8 cellular contexts compared by ENCODE assay signal in the genomic region with DNA sequence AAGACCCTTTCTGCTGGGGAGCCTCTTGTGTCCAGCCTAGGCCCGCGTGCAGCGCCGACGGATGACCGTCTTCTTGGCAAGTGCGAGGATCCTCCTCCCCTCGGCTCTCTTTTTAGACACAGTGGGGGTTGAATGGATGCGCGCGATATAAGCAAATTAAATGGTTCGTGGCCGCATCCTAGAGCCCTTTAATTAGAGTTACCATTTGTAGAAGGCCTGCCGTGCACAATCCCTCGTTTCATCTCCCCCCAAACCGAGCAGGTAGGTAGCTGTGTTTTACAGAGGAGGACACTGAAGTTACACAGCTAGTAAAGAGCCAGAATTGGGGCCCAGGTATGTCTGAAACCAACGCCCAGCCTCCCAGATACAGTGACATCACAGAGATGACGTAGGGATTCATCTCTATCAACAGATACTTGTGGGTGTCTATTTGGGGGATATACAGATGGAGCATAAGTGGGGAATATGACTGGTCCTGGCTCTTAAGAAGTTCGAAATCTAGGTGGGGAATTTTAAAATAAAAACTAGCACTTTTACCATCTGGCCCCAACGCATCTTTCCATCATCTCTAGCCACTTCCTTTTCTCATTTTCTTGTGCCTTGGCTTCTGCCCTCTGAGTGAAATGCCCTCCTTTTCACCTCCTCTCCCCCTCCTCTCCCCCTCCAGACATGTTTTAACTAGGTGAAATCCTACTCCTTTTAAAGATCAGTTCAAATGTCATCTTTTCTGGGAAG. TPM values are rescaled to one million over a fixed set of nuclear protein-coding genes. Genes with fewer than 3 reads are reported as not detected.
DNase-seq lines count a peak whose midpoint lies in the region; ATAC-seq and TF ChIP-seq lines count a peak whose summit lies in the region.

No MANE protein-coding gene starts in this region.

- CTCF ChIA-PET in Caco-2 (lab: Charles Lee): interaction anchor here (1.0 to 1.9 kb wide), 6 partner anchors 9 to 149 kb away, joined by 3 to 15 read pairs (median 6); a partner anchor contains a TSS

- intact Hi-C loops in Caco-2 (cut with micrococcal nuclease; ENCODE audit: unreplicated experiment) (no loop called here), dorsolateral prefrontal cortex (cut with DNase I) (loop anchor here in 1 of 2 donors (10.0 kb wide), 1 partner anchor 215 kb away; a partner anchor contains a TSS), thyroid gland (cut with DNase I) (no loop called here)

- TF ChIP-seq CTCF in Caco-2 (IDR thresholded peaks at IDR 0.05; ENCODE audit: insufficient read depth in 1 of 2, low read depth in 1 of 2, low read length in 1 of 2, severe bottlenecking in 1 of 2, unreplicated experiment in 1 of 2): no peak
- no peak for TF ChIP-seq CTCF in KMS-11 (conservative IDR thresholded peaks at IDR 0.05; ENCODE audit: low read depth, low read length)
- TF ChIP-seq CTCF in dorsolateral prefrontal cortex (IDR thresholded peaks at IDR 0.05 in 54 of 56, conservative IDR thresholded peaks at IDR 0.05 in 2 of 56; ENCODE audit: low read depth in 1 of 56, partially characterized antibody in 56 of 56): no peak
- TF ChIP-seq CTCF in thyroid gland (IDR thresholded peaks at IDR 0.05): peak in 1 of 6 experiments; percentile 2

- H4K20me1 ChIP-seq in KMS-11 (ENCODE audit: insufficient read depth): no peaks in the 10 kb centered on the region

- H3K36me3 Mint-ChIP-seq in Caco-2 (ENCODE audit: insufficient read depth, unreplicated experiment): peaks cover 25% of the 10 kb centered on the region

- 10 to 12% methylated on average over 20 of the region's 20 CpGs for WGBS in thyroid gland, 2 donors

- peak overlapping the region; percentile 80 for H3K4me3 Mint-ChIP-seq in Caco-2 (ENCODE audit: unreplicated experiment)

- H3K4me3 ChIP-seq in Caco-2 (ENCODE audit: low read depth, low read length): peak overlapping the region; percentile 80
- H3K4me3 ChIP-seq in KMS-11 (IDR thresholded peaks at IDR 0.05; ENCODE audit: insufficient read depth, low read depth, low read length): no peak overlapping the region
- H3K4me3 ChIP-seq in dorsolateral prefrontal cortex: peak overlapping the region; percentile 50 to 95 (median 87)
- peak overlapping the region; percentile 27 to 92 (median 87) for H3K4me3 ChIP-seq in thyroid gland (replicated peaks in 1 of 3)

- no peak for TF ChIP-seq POLR2A in thyroid gland (IDR thresholded peaks at IDR 0.05)

- H3K9me3 ChIP-seq in Caco-2: no peaks in the 10 kb centered on the region
- H3K9me3 ChIP-seq in thyroid gland: no peaks in the 10 kb centered on the region

- H3K36me3 ChIP-seq in Caco-2 (ENCODE audit: control insufficient read depth, insufficient read depth, low read length) (peaks cover 2% of the 10 kb centered on the region; the same call in 1 of the 2 replicates), KMS-11 (ENCODE audit: insufficient read depth) (no peaks in the 10 kb centered on the region), thyroid gland (peaks cover 0 to 4% of the 10 kb centered on the region in 2 donors)

- peak overlapping the region; percentile 96 for H3K27ac Mint-ChIP-seq in Caco-2 (ENCODE audit: unreplicated experiment)

- H3K9ac ChIP-seq in KMS-11: peak overlapping the region; percentile 94

- H2AFZ ChIP-seq in KMS-11 (ENCODE audit: low read depth): peak overlapping the region; percentile 97

- POLR2A ChIA-PET in Caco-2 (lab: Charles Lee): interaction anchor here (0.5 to 1.7 kb wide), 7 partner anchors 16 to 56 kb away, joined by 3 to 31 read pairs (median 6); a partner anchor contains a TSS

- H3K4me1 ChIP-seq in Caco-2: peaks cover 17% of the 10 kb centered on the region
- peaks cover 12% of the 10 kb centered on the region for H3K4me1 ChIP-seq in KMS-11 (ENCODE audit: low read depth, poor library complexity, severe bottlenecking)
- peaks cover 0 to 7% of the 10 kb centered on the region in 2 donors for H3K4me1 ChIP-seq in thyroid gland

- DNase-seq in Caco-2 (peak in 1 of 2 experiments; percentile 43), T-helper 9 cell (peak; percentile 13), dorsolateral prefrontal cortex (peak in 2 of 10 donors; percentile 35 to 43), midbrain (lab: John Stamatoyannopoulos, UW) (peak; percentile 64), thyroid gland (no peak), dedifferentiated amniotic fluid mesenchymal stem cell (ENCODE audit: extremely low spot score) (no peak)

- no peaks in the 10 kb centered on the region for H3K27me3 Mint-ChIP-seq in Caco-2 (ENCODE audit: insufficient read depth, unreplicated experiment)

- H3K4me2 ChIP-seq in KMS-11: peak overlapping the region; percentile 96

- H3K27ac ChIP-seq in KMS-11 (peak overlapping the region; percentile 80), dorsolateral prefrontal cortex (peak overlapping the region; percentile 85 to 100 (median 98)), thyroid gland (peak overlapping the region; percentile 91 to 99 (median 98))

- BruUV-seq in Caco-2 (replicated peaks; lab: Mats Ljungman, UMichigan): TSS peak; percentile 43

- no peaks in the 10 kb centered on the region for H3K9me3 Mint-ChIP-seq in Caco-2 (ENCODE audit: unreplicated experiment)

- H3K27me3 ChIP-seq in Caco-2 (replicated peaks; ENCODE audit: control insufficient read depth, insufficient read depth, low read length): no peaks in the 10 kb centered on the region
- no peaks in the 10 kb centered on the region for H3K27me3 ChIP-seq in KMS-11 (ENCODE audit: insufficient read depth, low read depth)
- no peaks in the 10 kb centered on the region for H3K27me3 ChIP-seq in dorsolateral prefrontal cortex
- H3K27me3 ChIP-seq in thyroid gland: no peaks in the 10 kb centered on the region

- no peaks in the 10 kb centered on the region for H3K79me2 ChIP-seq in KMS-11 (ENCODE audit: insufficient read depth, low read depth)

- peak; percentile 22 for ATAC-seq in GM21390 (IDR thresholded peaks at IDR 0.05; ENCODE audit: unreplicated experiment)

- peaks cover 11% of the 10 kb centered on the region for H3K4me1 Mint-ChIP-seq in Caco-2 (ENCODE audit: low read depth, unreplicated experiment)

RNA-seq across cellular contexts. Expression of a gene that starts 0.9 kb away (rescaled TPM):
- total RNA-seq in Caco-2 (2022) (22.8 and 25.0 TPM in 2 replicates), dorsolateral prefrontal cortex (10 to 100 TPM; 37.5 to 87.1 (median 67.2) TPM), thyroid gland (10 to 100 TPM; 11.9 to 19.5 (median 17.2) TPM)

RNA-seq across cellular contexts. Expression of a gene that starts 24.6 kb away (rescaled TPM):
- total RNA-seq in Caco-2 (2022) (17.0 and 17.2 TPM in 2 replicates), dorsolateral prefrontal cortex (1 to 10 TPM in 116 of 120 experiments, under 1 TPM in 4; 0.35 to 9.8 (median 2.9) TPM), thyroid gland (1 to 10 TPM in 2 of 4 donors, under 1 TPM in 1, not detected in 1; 0.63 to 2.6 (median 1.6) TPM)

Comparison
In these comparisons a context has a peak if more than half of its experiments do, and no peak if none do; other contexts are left out.
1. DNase-seq: peak in T-helper 9 cell (single experiment) and midbrain (single experiment); none in thyroid gland (0 of 2) and dedifferentiated amniotic fluid mesenchymal stem cell (single experiment).
2. Peak in every context shown above with its lines, with median percentiles within 50 percentile points of each other: H3K27ac ChIP-seq.